1 cellular context compared by ENCODE assay signal in genomic region chr16:46774743-46775177, GRCh38.
TF ChIP-seq lines count a peak whose summit lies in the region.

No MANE protein-coding gene starts in this region.

TF ChIP-seq in HepG2, 621 proteins besides CTCF, POLR2A, EP300 and RAD21:
- TF ChIP-seq ZSCAN25 (CRISPR knock-in tag; IDR thresholded peaks at IDR 0.05) (no peak), CEBPB (IDR thresholded peaks at IDR 0.05; ENCODE audit: borderline replicate concordance, low read depth, low read length) (peak; percentile 52; the same call in 1 of the 2 replicates), NFE2L2 (IDR thresholded peaks at IDR 0.05; ENCODE audit: low read length) (no peak), ZNF614 (CRISPR knock-in tag; IDR thresholded peaks at IDR 0.05; ENCODE audit: borderline replicate concordance) (no peak), CEBPZ (IDR thresholded peaks at IDR 0.05; ENCODE audit: low read length) (no peak), SMAD3 (CRISPR knock-in tag; IDR thresholded peaks at IDR 0.05) (no peak)
- TF ChIP-seq, protein P1, sequence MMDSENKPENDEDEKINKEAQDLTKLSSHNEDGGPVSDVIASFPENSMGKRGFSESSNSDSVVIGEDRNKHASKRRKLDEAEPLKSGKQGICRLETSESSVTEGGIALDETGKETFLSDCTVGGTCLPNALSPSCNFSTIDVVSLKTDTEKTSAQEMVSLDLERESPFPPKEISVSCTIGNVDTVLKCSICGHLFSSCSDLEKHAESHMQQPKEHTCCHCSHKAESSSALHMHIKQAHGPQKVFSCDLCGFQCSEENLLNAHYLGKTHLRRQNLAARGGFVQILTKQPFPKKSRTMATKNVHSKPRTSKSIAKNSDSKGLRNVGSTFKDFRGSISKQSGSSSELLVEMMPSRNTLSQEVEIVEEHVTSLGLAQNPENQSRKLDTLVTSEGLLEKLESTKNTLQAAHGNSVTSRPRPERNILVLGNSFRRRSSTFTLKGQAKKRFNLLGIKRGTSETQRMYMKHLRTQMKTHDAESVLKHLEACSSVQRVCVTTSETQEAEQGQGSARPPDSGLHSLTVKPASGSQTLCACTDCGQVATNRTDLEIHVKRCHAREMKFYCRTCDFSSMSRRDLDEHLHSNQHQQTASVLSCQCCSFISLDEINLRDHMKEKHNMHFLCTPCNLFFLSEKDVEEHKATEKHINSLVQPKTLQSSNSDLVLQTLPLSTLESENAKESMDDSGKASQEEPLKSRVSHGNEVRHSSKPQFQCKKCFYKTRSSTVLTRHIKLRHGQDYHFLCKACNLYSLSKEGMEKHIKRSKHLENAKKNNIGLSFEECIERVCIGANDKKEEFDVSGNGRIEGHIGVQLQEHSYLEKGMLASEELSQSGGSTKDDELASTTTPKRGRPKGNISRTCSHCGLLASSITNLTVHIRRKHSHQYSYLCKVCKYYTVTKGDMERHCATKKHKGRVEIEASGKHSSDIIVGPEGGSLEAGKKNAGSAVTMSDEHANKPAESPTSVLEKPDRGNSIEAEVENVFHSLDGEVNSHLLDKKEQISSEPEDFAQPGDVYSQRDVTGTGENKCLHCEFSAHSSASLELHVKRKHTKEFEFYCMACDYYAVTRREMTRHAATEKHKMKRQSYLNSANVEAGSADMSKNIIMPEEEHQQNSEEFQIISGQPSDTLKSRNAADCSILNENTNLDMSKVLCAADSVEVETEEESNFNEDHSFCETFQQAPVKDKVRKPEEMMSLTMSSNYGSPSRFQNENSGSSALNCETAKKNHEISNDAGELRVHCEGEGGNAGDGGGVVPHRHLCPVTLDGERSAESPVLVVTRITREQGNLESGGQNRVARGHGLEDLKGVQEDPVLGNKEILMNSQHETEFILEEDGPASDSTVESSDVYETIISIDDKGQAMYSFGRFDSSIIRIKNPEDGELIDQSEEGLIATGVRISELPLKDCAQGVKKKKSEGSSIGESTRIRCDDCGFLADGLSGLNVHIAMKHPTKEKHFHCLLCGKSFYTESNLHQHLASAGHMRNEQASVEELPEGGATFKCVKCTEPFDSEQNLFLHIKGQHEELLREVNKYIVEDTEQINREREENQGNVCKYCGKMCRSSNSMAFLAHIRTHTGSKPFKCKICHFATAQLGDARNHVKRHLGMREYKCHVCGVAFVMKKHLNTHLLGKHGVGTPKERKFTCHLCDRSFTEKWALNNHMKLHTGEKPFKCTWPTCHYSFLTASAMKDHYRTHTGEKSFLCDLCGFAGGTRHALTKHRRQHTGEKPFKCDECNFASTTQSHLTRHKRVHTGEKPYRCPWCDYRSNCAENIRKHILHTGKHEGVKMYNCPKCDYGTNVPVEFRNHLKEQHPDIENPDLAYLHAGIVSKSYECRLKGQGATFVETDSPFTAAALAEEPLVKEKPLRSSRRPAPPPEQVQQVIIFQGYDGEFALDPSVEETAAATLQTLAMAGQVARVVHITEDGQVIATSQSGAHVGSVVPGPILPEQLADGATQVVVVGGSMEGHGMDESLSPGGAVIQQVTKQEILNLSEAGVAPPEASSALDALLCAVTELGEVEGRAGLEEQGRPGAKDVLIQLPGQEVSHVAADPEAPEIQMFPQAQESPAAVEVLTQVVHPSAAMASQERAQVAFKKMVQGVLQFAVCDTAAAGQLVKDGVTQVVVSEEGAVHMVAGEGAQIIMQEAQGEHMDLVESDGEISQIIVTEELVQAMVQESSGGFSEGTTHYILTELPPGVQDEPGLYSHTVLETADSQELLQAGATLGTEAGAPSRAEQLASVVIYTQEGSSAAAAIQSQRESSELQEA (CRISPR knock-in tag; IDR thresholded peaks at IDR 0.05; ENCODE audit: not compliant biosample characterization) = no peak
